In the genomic region with DNA sequence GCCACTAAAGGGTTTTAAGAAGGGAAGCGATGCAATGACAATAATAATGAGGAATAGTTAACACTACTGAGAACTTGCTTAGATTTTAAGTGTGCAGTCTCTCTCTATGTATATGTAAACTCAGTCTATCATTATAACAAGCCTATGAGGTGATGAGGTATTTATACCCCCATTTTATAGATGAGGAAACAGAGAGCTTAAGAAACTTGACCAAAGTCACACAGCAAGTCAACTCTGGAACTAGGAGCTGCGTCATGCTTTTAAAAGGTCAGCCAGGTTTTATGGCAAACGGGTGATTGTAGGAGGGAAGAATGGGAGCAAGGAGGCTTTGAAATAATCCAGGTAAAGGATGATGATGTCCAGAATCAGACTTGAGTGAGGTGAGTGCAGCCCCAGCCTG, we compare ENCODE assay signal across 1 cellular context.
TF ChIP-seq lines count a peak whose summit lies in the region.

No MANE protein-coding gene starts in this region.

TF ChIP-seq in K562, 482 proteins besides CTCF, POLR2A, EP300 and RAD21:
- TF ChIP-seq TCFL5 (CRISPR knock-in tag; conservative IDR thresholded peaks at IDR 0.05) (no peak), ZFP36 (IDR thresholded peaks at IDR 0.05; ENCODE audit: low read depth, low read length, partially characterized antibody) (peak; percentile 21), KDM1A (IDR thresholded peaks at IDR 0.05) (peak in 1 of 2 experiments; percentile 27; a peak in 1 of 4 replicates), SIRT6 (IDR thresholded peaks at IDR 0.05; ENCODE audit: low read depth, low read length) (no peak), BCOR (IDR thresholded peaks at IDR 0.05) (peak; percentile 74; the same call in 1 of the 2 replicates), SMAD2 (IDR thresholded peaks at IDR 0.05; ENCODE audit: low read depth, low read length) (no peak), RBM25 (IDR thresholded peaks at IDR 0.05; ENCODE audit: low read depth, low read length, severe bottlenecking) (peak; percentile 80), ZNF354B (CRISPR knock-in tag; IDR thresholded peaks at IDR 0.05) (no peak), ERF (CRISPR knock-in tag; IDR thresholded peaks at IDR 0.05) (no peak), ZNF140 (CRISPR knock-in tag; IDR thresholded peaks at IDR 0.05) (no peak)
- TF ChIP-seq, protein P1, sequence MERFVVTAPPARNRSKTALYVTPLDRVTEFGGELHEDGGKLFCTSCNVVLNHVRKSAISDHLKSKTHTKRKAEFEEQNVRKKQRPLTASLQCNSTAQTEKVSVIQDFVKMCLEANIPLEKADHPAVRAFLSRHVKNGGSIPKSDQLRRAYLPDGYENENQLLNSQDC (CRISPR knock-in tag; IDR thresholded peaks at IDR 0.05), result no peak
- TF ChIP-seq, protein P2, sequence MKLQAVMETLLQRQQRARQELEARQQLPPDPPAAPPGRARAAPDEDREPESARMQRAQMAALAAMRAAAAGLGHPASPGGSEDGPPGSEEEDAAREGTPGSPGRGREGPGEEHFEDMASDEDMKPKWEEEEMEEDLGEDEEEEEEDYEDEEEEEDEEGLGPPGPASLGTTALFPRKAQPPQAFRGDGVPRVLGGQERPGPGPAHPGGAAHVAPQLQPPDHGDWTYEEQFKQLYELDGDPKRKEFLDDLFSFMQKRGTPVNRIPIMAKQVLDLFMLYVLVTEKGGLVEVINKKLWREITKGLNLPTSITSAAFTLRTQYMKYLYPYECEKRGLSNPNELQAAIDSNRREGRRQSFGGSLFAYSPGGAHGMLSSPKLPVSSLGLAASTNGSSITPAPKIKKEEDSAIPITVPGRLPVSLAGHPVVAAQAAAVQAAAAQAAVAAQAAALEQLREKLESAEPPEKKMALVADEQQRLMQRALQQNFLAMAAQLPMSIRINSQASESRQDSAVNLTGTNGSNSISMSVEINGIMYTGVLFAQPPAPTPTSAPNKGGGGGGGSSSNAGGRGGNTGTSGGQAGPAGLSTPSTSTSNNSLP (IDR thresholded peaks at IDR 0.05; ENCODE audit: borderline replicate concordance, low read depth, low read length), result no peak
- TF ChIP-seq, protein P3, sequence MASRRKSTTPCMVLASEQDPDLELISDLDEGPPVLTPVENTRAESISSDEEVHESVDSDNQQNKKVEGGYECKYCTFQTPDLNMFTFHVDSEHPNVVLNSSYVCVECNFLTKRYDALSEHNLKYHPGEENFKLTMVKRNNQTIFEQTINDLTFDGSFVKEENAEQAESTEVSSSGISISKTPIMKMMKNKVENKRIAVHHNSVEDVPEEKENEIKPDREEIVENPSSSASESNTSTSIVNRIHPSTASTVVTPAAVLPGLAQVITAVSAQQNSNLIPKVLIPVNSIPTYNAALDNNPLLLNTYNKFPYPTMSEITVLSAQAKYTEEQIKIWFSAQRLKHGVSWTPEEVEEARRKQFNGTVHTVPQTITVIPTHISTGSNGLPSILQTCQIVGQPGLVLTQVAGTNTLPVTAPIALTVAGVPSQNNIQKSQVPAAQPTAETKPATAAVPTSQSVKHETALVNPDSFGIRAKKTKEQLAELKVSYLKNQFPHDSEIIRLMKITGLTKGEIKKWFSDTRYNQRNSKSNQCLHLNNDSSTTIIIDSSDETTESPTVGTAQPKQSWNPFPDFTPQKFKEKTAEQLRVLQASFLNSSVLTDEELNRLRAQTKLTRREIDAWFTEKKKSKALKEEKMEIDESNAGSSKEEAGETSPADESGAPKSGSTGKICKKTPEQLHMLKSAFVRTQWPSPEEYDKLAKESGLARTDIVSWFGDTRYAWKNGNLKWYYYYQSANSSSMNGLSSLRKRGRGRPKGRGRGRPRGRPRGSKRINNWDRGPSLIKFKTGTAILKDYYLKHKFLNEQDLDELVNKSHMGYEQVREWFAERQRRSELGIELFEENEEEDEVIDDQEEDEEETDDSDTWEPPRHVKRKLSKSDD (conservative IDR thresholded peaks at IDR 0.05; ENCODE audit: low read length), result no peak
